17 cellular contexts compared by ENCODE assay signal in the genomic region with DNA sequence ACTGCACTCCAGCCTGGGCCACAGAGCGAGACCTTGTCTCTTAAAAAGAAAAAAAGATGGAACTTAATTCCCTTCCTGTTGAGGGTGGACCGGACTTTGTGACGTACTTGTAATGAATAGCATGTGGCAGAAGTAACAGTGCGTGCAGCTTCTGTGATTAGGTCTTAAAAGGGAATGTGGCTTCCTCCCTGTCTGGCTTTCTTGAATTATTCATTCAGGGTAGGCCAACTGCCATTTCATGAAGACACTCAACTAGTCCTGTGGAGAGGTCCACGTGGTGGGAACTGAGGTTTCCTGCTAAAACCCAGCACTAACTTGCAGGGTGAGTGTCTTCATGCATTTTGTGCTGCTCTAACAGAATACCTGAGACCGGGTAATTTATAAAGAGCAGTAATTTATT.
DNase-seq lines count a peak whose midpoint lies in the region; ATAC-seq and TF ChIP-seq lines count a peak whose summit lies in the region.
"Had no signal": no experiment of that assay in that cellular context is flagged by ENCODE, and none has a peak within 500 bp of the region (broad histone marks: within the 10 kb centered on the region; RNA-seq: fewer than 3 reads in every experiment).

No MANE protein-coding gene starts in this region.

- POLR2A ChIA-PET in Caco-2 (lab: Charles Lee) = no interaction called here

- H3K27ac Mint-ChIP-seq in Caco-2 (ENCODE audit: unreplicated experiment) (peak overlapping the region; percentile 28), neural progenitor cell (peak overlapping the region; percentile 65)
- no peak overlapping the region for H3K27ac Mint-ChIP-seq in natural killer cell treated with Interleukin-12 subunit alpha and Interleukin-12 subunit beta and Interleukin-15 and Interleukin-18, amount 100 ng/mL, for 72 hours
- H3K27ac Mint-ChIP-seq: activated T-helper 2 cell treated with anti-CD3 and anti-CD28 coated beads, Interferon-gamma antibody, Interleukin-2, Interleukin-4, amounts not matched to agents 10 μg/mL and 5 μg/mL and 100 μg/mL, durations not matched to agents 14 hours and 24 hours and 36 hours; T-helper 2 cell treated with Interferon-gamma antibody and Interleukin-4, amounts not matched to agents 5 μg/mL and 100 μg/mL, for 36 hours had no signal

- H3K9me3 Mint-ChIP-seq in Caco-2 (ENCODE audit: unreplicated experiment) (peaks cover 15% of the 10 kb centered on the region), neural progenitor cell (peaks cover 17% of the 10 kb centered on the region)
- no peaks in the 10 kb centered on the region for H3K9me3 Mint-ChIP-seq in natural killer cell treated with Interleukin-12 subunit alpha and Interleukin-12 subunit beta and Interleukin-15 and Interleukin-18, amount 100 ng/mL, for 72 hours
- H3K9me3 Mint-ChIP-seq: activated T-helper 2 cell treated with anti-CD3 and anti-CD28 coated beads, Interferon-gamma antibody, Interleukin-2, Interleukin-4, amounts not matched to agents 10 μg/mL and 5 μg/mL and 100 μg/mL, durations not matched to agents 14 hours and 24 hours and 36 hours; T-helper 2 cell treated with Interferon-gamma antibody and Interleukin-4, amounts not matched to agents 5 μg/mL and 100 μg/mL, for 36 hours had no signal

- H3K36me3 ChIP-seq in Caco-2 (ENCODE audit: control insufficient read depth, insufficient read depth, low read length) = no peaks in the 10 kb centered on the region
- H3K36me3 ChIP-seq in ascending aorta = no peaks in the 10 kb centered on the region
- H3K36me3 ChIP-seq in neural progenitor cell = no peaks in the 10 kb centered on the region
- H3K36me3 ChIP-seq in testis (ENCODE audit: low read depth, missing control alignments) = no peaks in the 10 kb centered on the region
- H3K36me3 ChIP-seq: MG63, ovary had no signal

- H3K79me2 ChIP-seq in neural progenitor cell (ENCODE audit: low read depth) = no peaks in the 10 kb centered on the region

- H3K4me1 ChIP-seq in Caco-2 (peaks cover 13% of the 10 kb centered on the region), ascending aorta (peaks cover 0 to 7% of the 10 kb centered on the region in 2 donors), neural progenitor cell (no peaks in the 10 kb centered on the region), testis (peaks cover 16% of the 10 kb centered on the region)

- H3K4me3 Mint-ChIP-seq in Caco-2 (ENCODE audit: unreplicated experiment) (no peak overlapping the region), neural progenitor cell (no peak overlapping the region)
- no peak overlapping the region for H3K4me3 Mint-ChIP-seq in natural killer cell treated with Interleukin-12 subunit alpha and Interleukin-12 subunit beta and Interleukin-15 and Interleukin-18, amount 100 ng/mL, for 72 hours
- H3K4me3 Mint-ChIP-seq: T-helper 2 cell treated with Interferon-gamma antibody and Interleukin-4, amounts not matched to agents 5 μg/mL and 100 μg/mL, for 36 hours had no signal

- H4K20me1 ChIP-seq in neural progenitor cell (ENCODE audit: low read depth) = no peaks in the 10 kb centered on the region

- H3K27me3 Mint-ChIP-seq in Caco-2 (ENCODE audit: insufficient read depth, unreplicated experiment) (no peaks in the 10 kb centered on the region), neural progenitor cell (ENCODE audit: insufficient read depth, low read depth) (no peaks in the 10 kb centered on the region)
- peaks cover 18 to 24% of the 10 kb centered on the region in 2 donors for H3K27me3 Mint-ChIP-seq in natural killer cell treated with Interleukin-12 subunit alpha and Interleukin-12 subunit beta and Interleukin-15 and Interleukin-18, amount 100 ng/mL, for 72 hours

- H3K4me1 Mint-ChIP-seq in Caco-2 (ENCODE audit: low read depth, unreplicated experiment) (peaks cover 18% of the 10 kb centered on the region), neural progenitor cell (peaks cover 12% of the 10 kb centered on the region)
- no peaks in the 10 kb centered on the region for H3K4me1 Mint-ChIP-seq in natural killer cell treated with Interleukin-12 subunit alpha and Interleukin-12 subunit beta and Interleukin-15 and Interleukin-18, amount 100 ng/mL, for 72 hours (ENCODE audit: low read depth in 2 of 2)

- no peak overlapping the region for H2AFZ ChIP-seq in neural progenitor cell (replicated peaks)

- H3K4me3 ChIP-seq in Caco-2 (ENCODE audit: low read depth, low read length) = no peak overlapping the region
- no peak overlapping the region for H3K4me3 ChIP-seq in ascending aorta
- H3K4me3 ChIP-seq in neural progenitor cell = no peak overlapping the region
- no peak overlapping the region for H3K4me3 ChIP-seq in testis
- H3K4me3 ChIP-seq: MG63, ovary had no signal

- no peak overlapping the region for H3K4me2 ChIP-seq in neural progenitor cell

- no peak for ATAC-seq in natural killer cell treated with Interleukin-12 subunit alpha and Interleukin-12 subunit beta and Interleukin-15 and Interleukin-18, amount 100 ng/mL, for 72 hours
- no peak for ATAC-seq in GM21825 (IDR thresholded peaks at IDR 0.05; ENCODE audit: unreplicated experiment)
- ATAC-seq: activated CD4-positive, CD25-positive, alpha-beta regulatory T cell treated with anti-CD3 and anti-CD28 coated beads, Interleukin-2, amount 50 U/mL, for 24 hours had no signal

- H3K36me3 Mint-ChIP-seq in Caco-2 (ENCODE audit: insufficient read depth, unreplicated experiment) (peaks cover 8% of the 10 kb centered on the region), neural progenitor cell (peaks cover 23% of the 10 kb centered on the region)
- no peaks in the 10 kb centered on the region for H3K36me3 Mint-ChIP-seq in natural killer cell treated with Interleukin-12 subunit alpha and Interleukin-12 subunit beta and Interleukin-15 and Interleukin-18, amount 100 ng/mL, for 72 hours

- no peaks in the 10 kb centered on the region for H3K9me3 ChIP-seq in Caco-2
- H3K9me3 ChIP-seq in ascending aorta = no peaks in the 10 kb centered on the region
- no peaks in the 10 kb centered on the region for H3K9me3 ChIP-seq in neural progenitor cell (ENCODE audit: low read depth)
- no peaks in the 10 kb centered on the region for H3K9me3 ChIP-seq in testis
- H3K9me3 ChIP-seq: MG63, ovary had no signal

- WGBS in testis, 2 donors = 64 to 74% methylated on average over 6 of the region's 6 CpGs

- no TSS peak for BruUV-seq in Caco-2 (replicated peaks; lab: Mats Ljungman, UMichigan)

- DNase-seq in Caco-2 = no peak
- peak; percentile 20 to 33 for DNase-seq in Kasumi-1 (lab: John Stamatoyannopoulos, UW)
- DNase-seq in ascending aorta (ENCODE audit: low spot score in 2 of 2) = no peak
- DNase-seq in neural progenitor cell (ENCODE audit: low spot score) = no peak
- no peak for DNase-seq in testis
- no peak for DNase-seq in natural killer cell treated with Interleukin-12 subunit alpha and Interleukin-12 subunit beta and Interleukin-15 and Interleukin-18, amount 100 ng/mL, for 72 hours (ENCODE audit: low spot score)
- DNase-seq in activated naive CD4-positive, alpha-beta T cell (lab: John Stamatoyannopoulos, UW) = no peak
- DNase-seq: glutamatergic neuron; MG63; NCI-H2029; NCI-H446 treated with DMSO at 0.1 percent for 48 hours; ovary; stimulated activated CD4-positive, alpha-beta T cell treated with anti-CD3 and anti-CD28 coated beads, Interleukin-4, amount 100 ng/mL, for 1 hour had no signal

- H3F3A ChIP-seq in neural progenitor cell (ENCODE audit: low read depth) = no peaks in the 10 kb centered on the region

- intact Hi-C loops in Caco-2 (cut with micrococcal nuclease; ENCODE audit: unreplicated experiment) (no loop called here), ascending aorta (cut with DNase I) (loop anchor here (5.0 kb wide), 2 partner anchors 38 to 73 kb away; no protein-coding TSS in a partner anchor), testis (cut with DNase I; ENCODE audit: low total_unique reads) (no loop called here)

- TF ChIP-seq CTCF in Caco-2 (IDR thresholded peaks at IDR 0.05; ENCODE audit: insufficient read depth in 1 of 2, low read depth in 1 of 2, low read length in 1 of 2, severe bottlenecking in 1 of 2, unreplicated experiment in 1 of 2) (no peak), ascending aorta (IDR thresholded peaks at IDR 0.05) (no peak), neural progenitor cell (IDR thresholded peaks at IDR 0.05) (no peak), testis (IDR thresholded peaks at IDR 0.05) (no peak)

- H3K27me3 ChIP-seq in Caco-2 (replicated peaks; ENCODE audit: control insufficient read depth, insufficient read depth, low read length) (no peaks in the 10 kb centered on the region), ascending aorta (no peaks in the 10 kb centered on the region), neural progenitor cell (no peaks in the 10 kb centered on the region), testis (no peaks in the 10 kb centered on the region)
- H3K27me3 ChIP-seq: MG63, ovary had no signal

- H3K27ac ChIP-seq in ascending aorta (peak overlapping the region; percentile 15 to 62), neural progenitor cell (no peak overlapping the region), testis (peak overlapping the region in 1 of 2 donors; percentile 87)
- H3K27ac ChIP-seq: ovary had no signal

- TF ChIP-seq POLR2A in testis (IDR thresholded peaks at IDR 0.05) = no peak

- no peak overlapping the region for H3K9ac ChIP-seq in neural progenitor cell

- CTCF ChIA-PET in Caco-2 (lab: Charles Lee) = no interaction called here

Comparison
In these comparisons a context has a peak if more than half of its experiments do, and no peak if none do; other contexts are left out.
1. DNase-seq: peak in Kasumi-1 (2 of 2); none in Caco-2 (0 of 2), ascending aorta (0 of 2), neural progenitor cell (single experiment), testis (single experiment), natural killer cell treated with Interleukin-12 subunit alpha and Interleukin-12 subunit beta and Interleukin-15 and Interleukin-18, amount 100 ng/mL, for 72 hours (single experiment) and activated naive CD4-positive, alpha-beta T cell (0 of 4).
2. H3K27ac Mint-ChIP-seq: peak in Caco-2 (single experiment) and neural progenitor cell (single experiment); none in natural killer cell treated with Interleukin-12 subunit alpha and Interleukin-12 subunit beta and Interleukin-15 and Interleukin-18, amount 100 ng/mL, for 72 hours (0 of 2).